In the genomic region with DNA sequence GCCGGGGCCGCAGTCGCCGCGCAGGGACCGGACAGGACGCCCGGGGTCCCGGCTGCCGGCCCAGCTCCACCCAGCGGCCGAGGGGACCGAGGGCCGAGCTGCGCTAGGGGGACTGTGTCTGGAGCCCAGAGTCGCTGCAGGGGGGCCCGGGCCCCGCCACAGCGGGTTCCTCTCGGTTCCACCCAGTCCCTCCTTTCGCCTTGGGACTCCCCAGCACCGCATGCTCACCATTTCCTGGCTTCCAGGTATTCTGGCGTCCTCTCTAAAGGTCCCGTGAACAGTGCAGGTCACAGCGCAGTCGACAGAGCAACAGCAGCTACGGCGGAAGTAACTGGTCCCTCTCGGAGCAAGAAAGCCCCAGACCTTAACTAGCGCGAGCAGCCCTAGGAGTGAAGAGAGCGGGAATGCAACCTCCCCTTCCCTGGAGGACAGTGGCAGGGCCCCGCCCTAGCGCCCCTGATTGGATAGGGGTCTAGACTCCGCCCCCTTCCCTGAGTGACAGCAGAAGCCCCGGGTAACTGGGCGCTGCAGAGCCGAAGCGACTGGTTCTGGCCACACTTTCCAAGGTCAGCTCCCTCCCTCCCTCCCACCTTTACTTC, we compare ENCODE assay signal across 8 cellular contexts. TPM values are rescaled to one million over a fixed set of nuclear protein-coding genes. Genes with fewer than 3 reads are reported as not detected.
DNase-seq lines count a peak whose midpoint lies in the region; ATAC-seq and FAIRE-seq lines count a peak whose summit lies in the region.

A gene (minus strand): TSS at position 391 of the 599 bp plus-strand sequence. CDS start 160 bp downstream, at position 231.

- H3K9me3 Mint-ChIP-seq in effector memory CD8-positive, alpha-beta T cell, result peaks cover 0 to 2% of the 10 kb centered on the region in 2 donors

- H3K4me3 Mint-ChIP-seq in effector memory CD8-positive, alpha-beta T cell, result peak within 1 kb of the TSS; percentile 53 to 79

- FAIRE-seq in GM18507 (lab: Jason Lieb, UNC), result peak; percentile 78

- H3K27ac Mint-ChIP-seq in effector memory CD8-positive, alpha-beta T cell, result peak within 1 kb of the TSS in 1 of 2 donors; percentile 79

- no peaks in the 10 kb centered on the region for H3K36me3 Mint-ChIP-seq in effector memory CD8-positive, alpha-beta T cell (ENCODE audit: insufficient read depth)

- DNase-seq in A172 (ENCODE audit: low spot score), result peak; percentile 53
- no peak for DNase-seq in GM18507 (ENCODE audit: extremely low spot score, insufficient read length, low read depth)
- peak; percentile 48 for DNase-seq in NCI-H345 treated with DMSO at 0.1 percent for 48 hours (lab: John Stamatoyannopoulos, UW; ENCODE audit: unreplicated experiment)
- DNase-seq in activated CD4-positive, alpha-beta T cell treated with anti-CD3 and anti-CD28 coated beads, Interleukin-2, amount 50 U/mL, for 4 hours, result peak; percentile 24 to 29
- DNase-seq in effector memory CD8-positive, alpha-beta T cell, result no peak
- peak; percentile 54 to 62 for DNase-seq in lung microvascular endothelial cell (ENCODE audit: low read depth in 2 of 2)
- DNase-seq in stimulated activated CD4-positive, alpha-beta T cell treated with anti-CD3 and anti-CD28 coated beads, TNF-alpha, amount 100 ng/mL, for 48 hours (ENCODE audit: low read depth in 3 of 3), result peak; percentile 53 to 58 (median 55)

- peaks cover 13 to 37% of the 10 kb centered on the region in 2 donors for H3K27me3 Mint-ChIP-seq in effector memory CD8-positive, alpha-beta T cell

- ATAC-seq in HG03025 (IDR thresholded peaks at IDR 0.05; ENCODE audit: low FRiP score, unreplicated experiment), result peak; percentile 73
- peak; percentile 64 for ATAC-seq in effector memory CD8-positive, alpha-beta T cell (replicated peaks)

- peaks cover 6 to 9% of the 10 kb centered on the region in 2 donors for H3K4me1 Mint-ChIP-seq in effector memory CD8-positive, alpha-beta T cell (ENCODE audit: low read depth in 2 of 2)

RNA-seq across cellular contexts. Expression of the gene that starts here (rescaled TPM):
- 0.38 TPM in 1 of 2 replicates, not detected in the other for total RNA-seq in A172 (2014; rRNA removed; shearing (Covaris generic))
- 0.22 and 0.40 TPM in 2 replicates for total RNA-seq in lung microvascular endothelial cell

Comparison
In these comparisons a context has a peak if more than half of its experiments do, and no peak if none do; other contexts are left out.
1. Peak in DNase-seq in A172; RNA of the gene not detected or under 1 TPM.
2. Peak in DNase-seq in lung microvascular endothelial cell; RNA of the gene not detected or under 1 TPM.
3. DNase-seq: peak in NCI-H345 treated with DMSO at 0.1 percent for 48 hours (single experiment), activated CD4-positive, alpha-beta T cell treated with anti-CD3 and anti-CD28 coated beads, Interleukin-2, amount 50 U/mL, for 4 hours (2 of 2) and stimulated activated CD4-positive, alpha-beta T cell treated with anti-CD3 and anti-CD28 coated beads, TNF-alpha, amount 100 ng/mL, for 48 hours (3 of 3); none in GM18507 (single experiment) and effector memory CD8-positive, alpha-beta T cell (0 of 3).